Comparison of ENCODE assay signal across 11 cellular contexts in genomic region chr9:114285166-114285867, GRCh38. TPM values are rescaled to one million over a fixed set of nuclear protein-coding genes. Genes with fewer than 3 reads are reported as not detected.
DNase-seq lines count a peak whose midpoint lies in the region; ATAC-seq and TF ChIP-seq lines count a peak whose summit lies in the region.
"Had no signal": no experiment of that assay in that cellular context is flagged by ENCODE, and none has a peak within 500 bp of the region (broad histone marks: within the 10 kb centered on the region; RNA-seq: fewer than 3 reads in every experiment).

No MANE protein-coding gene starts in this region.

- DNase-seq in ACHN (peak; percentile 81), dorsolateral prefrontal cortex (peak in 6 of 10 donors; percentile 8 to 35 (median 30)), mesenteric fat pad (ENCODE audit: low spot score) (peak; percentile 85), CD1c-positive myeloid dendritic cell (ENCODE audit: extremely low spot score) (no peak), NCI-H187 treated with DMSO at 0.1 percent for 48 hours (lab: John Stamatoyannopoulos, UW) (no peak)
- DNase-seq in activated CD4-positive, alpha-beta memory T cell treated with anti-CD3 and anti-CD28 coated beads, Interleukin-2, amount 10 ng/mL, durations not matched to agents 7 days and 5 days: no peak

- in situ Hi-C loops in ACHN (cut with HindIII; ENCODE audit: low pct_ligation_motif_present, low pct_unique_long_range_greater_than_20kb, low sequenced_read_pairs): loop anchor here (25.0 kb wide), 1 partner anchor 198 kb away; the partner anchor contains the start of genes AMBP and KIF12

- peaks cover 9% of the 10 kb centered on the region for H3K4me1 ChIP-seq in HUES48 (ENCODE audit: control insufficient read depth, insufficient read depth, low read length)

- no peak overlapping the region for H3K9ac ChIP-seq in HUES48 (ENCODE audit: low read depth, low read length)

- H3K36me3 ChIP-seq in HUES48 (ENCODE audit: control insufficient read depth, insufficient read depth, low read length): 0 out of 2 replicates have a peak, but pooled peaks cover 3% of the 10 kb centered on the region

- H3K36me3 Mint-ChIP-seq in activated CD4-positive, alpha-beta memory T cell treated with anti-CD3 and anti-CD28 coated beads, Interleukin-2, amount 10 ng/mL, durations not matched to agents 7 days and 5 days (ENCODE audit: low read depth): no peaks in the 10 kb centered on the region

- H3K9me3 ChIP-seq in HUES48 (ENCODE audit: control insufficient read depth, insufficient read depth, low read length): no peaks in the 10 kb centered on the region
- H3K9me3 ChIP-seq: Caco-2, esophagus muscularis mucosa, tibial nerve had no signal

- intact Hi-C loops in dorsolateral prefrontal cortex (cut with DNase I): loop anchor here (5.0 kb wide), 2 partner anchors 33 to 128 kb away; partner anchors contain the start of gene COL27A1 (in 1 of the 2)

- H3K27me3 ChIP-seq in HUES48 (ENCODE audit: control insufficient read depth, insufficient read depth, low read length) (no peaks in the 10 kb centered on the region), dorsolateral prefrontal cortex (no peaks in the 10 kb centered on the region)
- H3K27me3 ChIP-seq: esophagus muscularis mucosa, tibial nerve had no signal

- no peak for TF ChIP-seq CTCF in dorsolateral prefrontal cortex (IDR thresholded peaks at IDR 0.05 in 54 of 56, conservative IDR thresholded peaks at IDR 0.05 in 2 of 56; ENCODE audit: low read depth in 1 of 56, partially characterized antibody in 56 of 56)

- no peaks in the 10 kb centered on the region for H3K9me3 Mint-ChIP-seq in activated CD4-positive, alpha-beta memory T cell treated with anti-CD3 and anti-CD28 coated beads, Interleukin-2, amount 10 ng/mL, durations not matched to agents 7 days and 5 days

- H3K4me1 Mint-ChIP-seq in activated CD4-positive, alpha-beta memory T cell treated with anti-CD3 and anti-CD28 coated beads, Interleukin-2, amount 10 ng/mL, durations not matched to agents 7 days and 5 days: peaks cover 4% of the 10 kb centered on the region

- H3K4me3 Mint-ChIP-seq in activated CD4-positive, alpha-beta memory T cell treated with anti-CD3 and anti-CD28 coated beads, Interleukin-2, amount 10 ng/mL, durations not matched to agents 7 days and 5 days: no peak overlapping the region

- CTCF ChIA-PET in activated CD4-positive, alpha-beta memory T cell treated with anti-CD3 and anti-CD28 coated beads, Interleukin-2, amount 10 ng/mL, durations not matched to agents 7 days and 5 days (lab: Charles Lee): no interaction called here

- no peak overlapping the region for H3K27ac Mint-ChIP-seq in activated CD4-positive, alpha-beta memory T cell treated with anti-CD3 and anti-CD28 coated beads, Interleukin-2, amount 10 ng/mL, durations not matched to agents 7 days and 5 days

- H3K27me3 Mint-ChIP-seq in activated CD4-positive, alpha-beta memory T cell treated with anti-CD3 and anti-CD28 coated beads, Interleukin-2, amount 10 ng/mL, durations not matched to agents 7 days and 5 days: no peaks in the 10 kb centered on the region

- no peak for ATAC-seq in HG03280 (IDR thresholded peaks at IDR 0.05; ENCODE audit: unreplicated experiment)

- no peak overlapping the region for H3K4me3 ChIP-seq in HUES48 (ENCODE audit: low read depth, low read length)
- no peak overlapping the region for H3K4me3 ChIP-seq in dorsolateral prefrontal cortex
- H3K4me3 ChIP-seq: esophagus muscularis mucosa, tibial nerve had no signal

- H3K27ac ChIP-seq in HUES48 (ENCODE audit: low read depth, low read length) (peak overlapping the region; percentile 16), dorsolateral prefrontal cortex (no peak overlapping the region)
- H3K27ac ChIP-seq: esophagus muscularis mucosa had no signal

- POLR2A ChIA-PET in activated CD4-positive, alpha-beta memory T cell treated with anti-CD3 and anti-CD28 coated beads, Interleukin-2, amount 10 ng/mL, durations not matched to agents 7 days and 5 days (lab: Charles Lee): no interaction called here

RNA-seq across cellular contexts. Expression of gene ORM1, which starts 37.6 kb away (rescaled TPM):
- under 1 TPM in 2 of 120 experiments, not detected in 118; 0.64 to 0.72 TPM for total RNA-seq in dorsolateral prefrontal cortex
- 0.64 TPM for total RNA-seq in mesenteric fat pad
- total RNA-seq in activated CD4-positive, alpha-beta memory T cell treated with anti-CD3 and anti-CD28 coated beads, Interleukin-2, amount 10 ng/mL, durations not matched to agents 7 days and 5 days: not detected
- total RNA-seq: tibial nerve had no signal

RNA-seq across cellular contexts. Expression of gene ORM2, which starts 44.4 kb away (rescaled TPM):
- total RNA-seq in dorsolateral prefrontal cortex (under 1 TPM in 1 of 120 experiments, not detected in 119; 0.72 TPM), mesenteric fat pad (not detected)
- total RNA-seq in activated CD4-positive, alpha-beta memory T cell treated with anti-CD3 and anti-CD28 coated beads, Interleukin-2, amount 10 ng/mL, durations not matched to agents 7 days and 5 days: not detected
- total RNA-seq: esophagus muscularis mucosa, tibial nerve had no signal

Comparison
In these comparisons a context has a peak if more than half of its experiments do, and no peak if none do; other contexts are left out.
1. DNase-seq: peak in ACHN (single experiment), dorsolateral prefrontal cortex (6 of 10) and mesenteric fat pad (single experiment); none in CD1c-positive myeloid dendritic cell (single experiment), activated CD4-positive, alpha-beta memory T cell treated with anti-CD3 and anti-CD28 coated beads, Interleukin-2, amount 10 ng/mL, durations not matched to agents 7 days and 5 days (single experiment) and NCI-H187 treated with DMSO at 0.1 percent for 48 hours (single experiment).